Comparison of ENCODE assay signal across 7 cellular contexts in genomic region chr15:21838831-21839230, GRCh38. TPM values are rescaled to one million over a fixed set of nuclear protein-coding genes. Genes with fewer than 3 reads are reported as not detected.
"Had no signal": no experiment of that assay in that cellular context is flagged by ENCODE, and none has a peak within 500 bp of the region (broad histone marks: within the 10 kb centered on the region; RNA-seq: fewer than 3 reads in every experiment).

No MANE protein-coding gene starts in this region.

RNA-seq across cellular contexts. Expression of gene POTEB, which starts 38.7 kb away (rescaled TPM):
- total RNA-seq: HT-29, LHCN-M2, MCF 10A, OCI-LY7, PC-3, Right ventricle myocardium inferior, SJCRH30 had no signal
